Comparison of ENCODE assay signal across 25 cellular contexts in the genomic region with DNA sequence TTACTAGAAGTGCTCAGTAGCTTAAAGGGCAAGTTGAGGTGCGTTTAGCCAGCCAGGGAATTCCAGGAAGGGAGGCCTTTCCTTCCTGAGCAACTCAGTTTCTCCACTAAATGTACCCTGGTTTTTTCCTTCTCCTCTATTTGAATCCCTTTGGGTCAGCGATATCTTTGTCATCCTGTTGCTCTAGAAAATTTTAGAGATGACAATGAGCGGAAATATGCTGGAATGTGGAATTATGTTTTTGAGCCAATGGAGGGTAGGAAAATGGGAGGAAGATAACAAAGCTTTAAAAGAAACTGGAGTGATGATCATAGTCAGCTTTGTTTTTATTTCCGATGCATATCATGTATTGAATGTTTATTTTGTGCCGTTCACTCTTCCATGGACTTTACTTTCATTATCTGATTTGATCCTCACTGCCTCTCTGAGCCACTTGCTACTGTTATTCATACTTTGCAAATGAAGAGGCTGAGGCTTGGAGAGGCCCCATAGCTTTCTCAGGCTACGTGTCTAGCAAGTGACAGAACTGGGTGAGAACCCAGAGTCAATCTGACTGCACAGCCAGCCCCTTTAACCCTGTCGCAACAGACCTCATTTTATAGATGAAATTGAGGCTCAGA.
"Had no signal": no experiment of that assay in that cellular context is flagged by ENCODE, and none has a peak within 500 bp of the region (broad histone marks: within the 10 kb centered on the region; RNA-seq: fewer than 3 reads in every experiment).

No MANE protein-coding gene starts in this region.

- DNase-seq: activated CD4-positive, alpha-beta T cell treated with anti-CD3 and anti-CD28 coated beads for 1 hour; activated CD4-positive, alpha-beta T cell treated with anti-CD3 and anti-CD28 coated beads, Interleukin-2, amount 50 U/mL, for 1 hour; activated CD8-positive, alpha-beta memory T cell treated with anti-CD3 and anti-CD28 coated beads for 24 hours; activated CD8-positive, alpha-beta memory T cell treated with anti-CD3 and anti-CD28 coated beads, Interleukin-2, amount 50 U/mL, for 4 hours; activated T-cell treated with anti-CD3 and anti-CD28 coated beads, Interleukin-2, amount 50 U/mL, for 24 hours; cerebellar nuclear complex; cortex of kidney; effector CD8-positive, alpha-beta T cell; foreskin keratinocyte; immature natural killer cell; kidney glomerular epithelial cell; left lung; mammary epithelial cell; midbrain; natural killer cell; pancreas; stimulated activated CD4-positive, alpha-beta T cell treated with anti-CD3 and anti-CD28 coated beads, Interleukin-2, amount 100 ng/mL, for 48 hours; stimulated activated CD8-positive, alpha-beta memory T cell treated with anti-CD3 and anti-CD28 coated beads, Interleukin-4, amount 100 ng/mL, for 48 hours; stimulated activated naive B cell treated with anti-CD40 and anti-IgM and Interleukin-4, amounts not matched to agents 10 μg/mL and 1 μg/mL and 100 μg/mL, for 72 hours; testis; WERI-Rb-1 had no signal

- ATAC-seq: activated naive CD4-positive, alpha-beta T cell treated with anti-CD3 and anti-CD28 coated beads, Interleukin-2, amount 50 U/mL, for 72 hours; activated T-helper 17 cell treated with anti-CD3 and anti-CD28 coated beads, Interleukin-2, amount 50 U/mL, for 72 hours; foreskin keratinocyte; left lung; natural killer cell; pancreas; stimulated activated naive B cell treated with anti-CD40 and anti-IgM and Interleukin-4, amounts not matched to agents 10 μg/mL and 1 μg/mL and 100 μg/mL, for 72 hours had no signal

- H3K36me3 ChIP-seq: left lung, pancreas, WERI-Rb-1 had no signal

- H3K27me3 ChIP-seq: left lung, pancreas, testis, vagina had no signal

- H3K4me3 ChIP-seq: left lung, pancreas, testis, vagina had no signal

- FAIRE-seq: bronchial epithelial cell, pancreas had no signal

- H3K4me1 ChIP-seq: foreskin keratinocyte, left lung, pancreas, vagina had no signal

- H3K27ac ChIP-seq: foreskin keratinocyte, left lung, pancreas, vagina, WERI-Rb-1 had no signal

- H3K9me3 ChIP-seq: left lung, pancreas, testis, vagina had no signal
